1 cellular context compared by ENCODE assay signal in the genomic region with DNA sequence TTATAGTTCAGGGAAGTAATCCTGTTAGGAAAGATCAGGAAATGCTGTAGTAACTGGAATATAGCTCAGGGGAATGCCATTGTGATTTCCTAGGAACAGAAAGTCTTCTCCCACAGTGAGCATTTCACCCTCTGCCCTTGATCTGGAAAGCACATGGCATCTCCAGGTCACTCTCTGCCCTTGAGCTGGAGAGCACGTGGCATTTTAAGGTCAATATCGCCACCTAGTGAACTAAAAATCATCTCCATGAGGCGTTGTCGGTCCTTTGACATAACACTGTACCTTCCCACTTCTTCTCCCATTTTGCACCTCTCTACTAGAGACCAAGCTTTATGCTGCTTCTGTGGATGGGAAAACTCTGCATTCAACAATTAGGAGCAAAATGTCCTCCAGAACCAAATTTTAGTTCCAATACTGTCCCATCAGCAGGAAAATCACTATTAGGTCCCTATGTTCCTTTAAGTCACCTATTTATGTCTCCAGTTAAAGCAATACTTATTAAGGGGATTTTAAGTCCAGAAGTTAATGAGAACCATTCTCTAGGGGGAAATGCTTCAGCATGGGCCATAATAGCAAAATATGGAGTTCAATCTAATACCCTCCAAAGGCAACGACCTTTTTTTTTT.
TF ChIP-seq lines count a peak whose summit lies in the region.

No MANE protein-coding gene starts in this region.

TF ChIP-seq in K562, 482 proteins besides CTCF, POLR2A, EP300 and RAD21 (continued from another document and continues in another):
- TF ChIP-seq SIN3A (IDR thresholded peaks at IDR 0.05; ENCODE audit: borderline replicate concordance in 2 of 2, control insufficient read depth in 1 of 2, low read depth in 2 of 2, low read length in 2 of 2), result no peak
- no peak for TF ChIP-seq SRF (CRISPR knock-in tag; IDR thresholded peaks at IDR 0.05)
- TF ChIP-seq HNRNPUL1 (IDR thresholded peaks at IDR 0.05; ENCODE audit: low read length), result no peak
- TF ChIP-seq RFX1 (IDR thresholded peaks at IDR 0.05), result no peak
- TF ChIP-seq ZNF253 (CRISPR knock-in tag; conservative IDR thresholded peaks at IDR 0.05), result no peak
- TF ChIP-seq NBN (IDR thresholded peaks at IDR 0.05; ENCODE audit: low read depth), result 0 out of 2 replicates have a peak, but pooled peaks have one; percentile 28
- no peak for TF ChIP-seq OTX1 (CRISPR knock-in tag; IDR thresholded peaks at IDR 0.05)
- no peak for TF ChIP-seq ZNF3 (CRISPR knock-in tag; IDR thresholded peaks at IDR 0.05)
- TF ChIP-seq ZBTB8A (IDR thresholded peaks at IDR 0.05; ENCODE audit: partially characterized antibody), result no peak
- TF ChIP-seq ZNF717 (CRISPR knock-in tag; IDR thresholded peaks at IDR 0.05), result no peak
- no peak for TF ChIP-seq DLX4 (CRISPR knock-in tag; IDR thresholded peaks at IDR 0.05)
- peak; percentile 50; the same call in 1 of the 2 replicates for TF ChIP-seq RNF2 (IDR thresholded peaks at IDR 0.05)
- TF ChIP-seq MTA2 (IDR thresholded peaks at IDR 0.05; ENCODE audit: low read depth), result no peak
- no peak for TF ChIP-seq PTTG1 (tag; IDR thresholded peaks at IDR 0.05; ENCODE audit: low read depth)
- peak; percentile 93 for TF ChIP-seq MGA (IDR thresholded peaks at IDR 0.05)
- no peak for TF ChIP-seq CCNT2 (IDR thresholded peaks at IDR 0.05; ENCODE audit: borderline replicate concordance, extremely low read depth, insufficient read length, low read depth, low read length)
- peak; percentile 92 for TF ChIP-seq ZNF592 (IDR thresholded peaks at IDR 0.05)
- TF ChIP-seq HNRNPL (IDR thresholded peaks at IDR 0.05; ENCODE audit: low read depth, low read length), result no peak
- no peak for TF ChIP-seq PHF20 (IDR thresholded peaks at IDR 0.05; ENCODE audit: partially characterized antibody)
- TF ChIP-seq EP400 (IDR thresholded peaks at IDR 0.05), result peak; percentile 93
- TF ChIP-seq MCM2 (IDR thresholded peaks at IDR 0.05; ENCODE audit: low read depth), result no peak
- TF ChIP-seq CXXC5 (CRISPR knock-in tag; IDR thresholded peaks at IDR 0.05), result no peak; the same call in 1 of the 2 replicates
- no peak for TF ChIP-seq GTF2E2 (tag; IDR thresholded peaks at IDR 0.05)
- TF ChIP-seq CLOCK (CRISPR knock-in tag; IDR thresholded peaks at IDR 0.05; ENCODE audit: borderline replicate concordance), result no peak
- no peak for TF ChIP-seq NR3C1 (CRISPR knock-in tag; IDR thresholded peaks at IDR 0.05)
- no peak for TF ChIP-seq LEF1 (IDR thresholded peaks at IDR 0.05)
- no peak for TF ChIP-seq GABPB1 (CRISPR knock-in tag; IDR thresholded peaks at IDR 0.05)
- no peak for TF ChIP-seq SLC30A9 (CRISPR knock-in tag; IDR thresholded peaks at IDR 0.05)
- TF ChIP-seq SREBF1 (IDR thresholded peaks at IDR 0.05; ENCODE audit: borderline replicate concordance, low read depth, low read length), result no peak
- no peak for TF ChIP-seq CBFA2T3 (IDR thresholded peaks at IDR 0.05)
- 0 out of 2 replicates have a peak, but pooled peaks have one; percentile 34 for TF ChIP-seq MECOM (CRISPR knock-in tag; IDR thresholded peaks at IDR 0.05)
- no peak for TF ChIP-seq NR1H2 (CRISPR knock-in tag; IDR thresholded peaks at IDR 0.05)
- no peak for TF ChIP-seq ADNP (tag; IDR thresholded peaks at IDR 0.05)
- TF ChIP-seq CREBBP (IDR thresholded peaks at IDR 0.05; ENCODE audit: low read depth, low read length), result no peak
- no peak for TF ChIP-seq ZC3H4 (CRISPR knock-in tag; IDR thresholded peaks at IDR 0.05; ENCODE audit: borderline replicate concordance)
- no peak for TF ChIP-seq ZNF121 (CRISPR knock-in tag; conservative IDR thresholded peaks at IDR 0.05)
- TF ChIP-seq MXI1 (IDR thresholded peaks at IDR 0.05; ENCODE audit: low read depth, low read length), result no peak
- TF ChIP-seq ILK (tag; IDR thresholded peaks at IDR 0.05; ENCODE audit: borderline replicate concordance, low read depth), result no peak
- TF ChIP-seq FOSL1 (tag; conservative IDR thresholded peaks at IDR 0.05), result no peak
- TF ChIP-seq PCBP2 (IDR thresholded peaks at IDR 0.05; ENCODE audit: low read depth, low read length, poor library complexity, severe bottlenecking), result no peak
- TF ChIP-seq PYGO2 (tag; IDR thresholded peaks at IDR 0.05), result no peak
- peak; percentile 83 for TF ChIP-seq SMC3 (conservative IDR thresholded peaks at IDR 0.05; ENCODE audit: insufficient read depth, low read depth, low read length)
- no peak for TF ChIP-seq RBM15 (IDR thresholded peaks at IDR 0.05; ENCODE audit: insufficient read depth, low read length)
- TF ChIP-seq HNRNPH1 (optimal IDR thresholded peaks at IDR 0.05; ENCODE audit: low read depth, low read length), result no peak
- TF ChIP-seq CTBP1 (IDR thresholded peaks at IDR 0.05; ENCODE audit: borderline replicate concordance), result peak; percentile 41; the same call in 1 of the 2 replicates
- no peak for TF ChIP-seq ZNF449 (CRISPR knock-in tag; IDR thresholded peaks at IDR 0.05)
- TF ChIP-seq MEF2A (IDR thresholded peaks at IDR 0.05; ENCODE audit: control insufficient read depth, low read depth, low read length), result no peak
